In genomic region chr16:57720142-57720575, GRCh38 we compare ENCODE assay signal across 9 cellular contexts. TPM values are rescaled to one million over a fixed set of nuclear protein-coding genes. Genes with fewer than 3 reads are reported as not detected.
A peak's percentile ranks its signal among the peaks of the same experiment; 100 is the strongest.
DNase-seq lines count a peak whose midpoint lies in the region; ATAC-seq, FAIRE-seq and TF ChIP-seq lines count a peak whose summit lies in the region.
"Had no signal": no experiment of that assay in that cellular context is flagged by ENCODE, and none has a peak within 500 bp of the region (broad histone marks: within the 10 kb centered on the region; RNA-seq: fewer than 3 reads in every experiment).

No MANE protein-coding gene starts in this region.

- H3K9me3 ChIP-seq in pancreas, result no peaks in the 10 kb centered on the region

- FAIRE-seq in pancreas (lab: Jason Lieb, UNC), result no peak

- DNase-seq in activated gamma-delta T cell treated with Interleukin-2 at 50 U/mL for 16 hours, result peak; percentile 40
- no peak for DNase-seq in activated gamma-delta T cell (lab: John Stamatoyannopoulos, UW)
- peak; percentile 1 for DNase-seq in NCI-H146 treated with DMSO at 0.1 percent for 48 hours (lab: John Stamatoyannopoulos, UW; ENCODE audit: unreplicated experiment)
- peak; percentile 13 for DNase-seq in activated T-cell treated with anti-CD3 and anti-CD28 coated beads for 24 hours (ENCODE audit: low read depth)
- peak; percentile 30 for DNase-seq in foreskin melanocyte
- DNase-seq in pancreas, result peak; percentile 72 to 88 (median 81)
- no peak for DNase-seq in NCI-H187 treated with DMSO at 0.1 percent for 48 hours (lab: John Stamatoyannopoulos, UW)

- 54 to 55% methylated on average over 3 of the region's 3 CpGs for WGBS in pancreas, 2 donors

- intact Hi-C loops in pancreas (cut with DNase I), result loop anchor here in 2 of 3 donors (5.0 to 10.0 kb wide), 4 partner anchors 68 to 145 kb away; no protein-coding TSS in a partner anchor

- TF ChIP-seq CTCF in pancreas (IDR thresholded peaks at IDR 0.05), result peak; percentile 53 to 71 (median 57)

- no peak overlapping the region for H3K27ac ChIP-seq in pancreas

- H3K36me3 ChIP-seq in pancreas, result no peaks in the 10 kb centered on the region

- H3K27me3 ChIP-seq in pancreas, result no peaks in the 10 kb centered on the region

- no peaks in the 10 kb centered on the region for H3K4me1 ChIP-seq in pancreas

- peak; percentile 94 to 100 (median 97) for ATAC-seq in pancreas
- no peak for ATAC-seq in HG03139 (IDR thresholded peaks at IDR 0.05; ENCODE audit: unreplicated experiment)

- H3K4me3 ChIP-seq in pancreas, result no peak overlapping the region

RNA-seq across cellular contexts. Expression of gene KATNB1, which starts 15.4 kb away (rescaled TPM):
- 10 to 100 TPM in 4 of 6 donors, 1 to 10 TPM in 2; 7.8 to 14.5 (median 11.0) TPM for total RNA-seq in pancreas
- polyA plus RNA-seq in pancreas, result 10 to 100 TPM; 14.1 to 17.0 TPM

RNA-seq across cellular contexts. Expression of gene DRC7, which starts 25.6 kb away (rescaled TPM):
- 1 to 10 TPM in 1 of 6 donors, under 1 TPM in 5; 0.28 to 2.4 (median 0.61) TPM for total RNA-seq in pancreas
- 1 to 10 TPM; 1.5 to 2.0 TPM for polyA plus RNA-seq in pancreas
- total RNA-seq: aorta had no signal

RNA-seq across cellular contexts. Expression of gene ADGRG3, which starts 52.1 kb away (rescaled TPM):
- under 1 TPM; 0.14 to 0.73 (median 0.34) TPM for total RNA-seq in pancreas
- under 1 TPM; 0.80 to 0.84 TPM for polyA plus RNA-seq in pancreas

Comparison
In these comparisons a context has a peak if more than half of its experiments do, and no peak if none do; other contexts are left out.
1. DNase-seq: peak in activated gamma-delta T cell treated with Interleukin-2 at 50 U/mL for 16 hours (single experiment), NCI-H146 treated with DMSO at 0.1 percent for 48 hours (single experiment), activated T-cell treated with anti-CD3 and anti-CD28 coated beads for 24 hours (single experiment), foreskin melanocyte (single experiment) and pancreas (6 of 6); none in activated gamma-delta T cell (single experiment) and NCI-H187 treated with DMSO at 0.1 percent for 48 hours (single experiment).